9 cellular contexts compared by ENCODE assay signal in the genomic region with DNA sequence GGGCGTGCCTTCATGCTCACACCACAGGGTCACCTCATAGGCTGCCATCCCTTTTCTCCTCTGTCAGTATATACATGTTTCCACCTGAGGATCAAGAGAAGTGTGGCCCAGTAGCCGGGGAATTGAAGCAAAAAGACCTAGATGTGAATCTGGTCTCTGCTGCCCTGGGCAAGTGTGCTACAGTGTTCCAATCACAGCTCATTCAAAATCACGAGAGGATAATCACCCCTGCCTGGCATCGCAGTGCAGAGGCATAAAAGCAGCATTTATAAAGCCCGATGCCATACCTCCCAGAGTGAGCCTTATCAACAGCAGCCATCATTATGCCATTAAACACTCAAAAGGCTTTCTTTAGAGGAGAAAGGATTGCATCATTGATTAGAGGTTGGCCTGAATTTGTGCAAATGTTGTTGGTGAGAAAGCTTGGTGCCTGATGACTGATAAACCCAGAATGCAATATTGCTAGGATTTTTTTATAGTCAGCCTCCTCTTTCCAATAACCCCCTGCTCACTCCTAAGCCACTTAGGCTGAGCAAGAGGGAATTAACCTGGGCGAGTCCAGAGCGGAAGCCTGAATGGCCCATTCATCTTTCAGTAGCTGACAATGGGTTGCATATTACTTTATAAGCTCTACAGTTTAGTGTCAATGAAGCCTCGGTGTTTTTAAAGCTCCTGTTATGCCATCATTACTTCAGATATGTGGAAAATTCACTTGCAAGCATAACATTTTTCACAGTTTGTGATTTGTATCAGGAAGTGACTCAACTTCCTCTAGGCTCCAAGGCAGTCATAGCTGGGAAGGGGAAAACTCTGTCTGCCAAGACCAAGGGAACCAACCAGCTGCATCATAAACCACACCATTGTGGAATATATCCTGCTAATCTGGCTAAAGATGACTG.
A peak's percentile ranks its signal among the peaks of the same experiment; 100 is the strongest.
DNase-seq lines count a peak whose midpoint lies in the region; ATAC-seq and TF ChIP-seq lines count a peak whose summit lies in the region.
"Had no signal": no experiment of that assay in that cellular context is flagged by ENCODE, and none has a peak within 500 bp of the region (broad histone marks: within the 10 kb centered on the region; RNA-seq: fewer than 3 reads in every experiment).

No MANE protein-coding gene starts in this region.

- H3K27me3 ChIP-seq in SJSA1 (replicated peaks) (no peaks in the 10 kb centered on the region), gastroesophageal sphincter (peaks cover 24% of the 10 kb centered on the region), spleen (replicated peaks in 1 of 7) (peaks cover 0 to 14% (median 0%) of the 10 kb centered on the region in 7 donors)

- TF ChIP-seq POLR2A in gastroesophageal sphincter (IDR thresholded peaks at IDR 0.05) (no peak), spleen (IDR thresholded peaks at IDR 0.05) (no peak)

- ATAC-seq in gastroesophageal sphincter (peak; percentile 80), HG03521 (IDR thresholded peaks at IDR 0.05; ENCODE audit: unreplicated experiment) (no peak)

- H3K4me1 ChIP-seq in SJSA1 (replicated peaks) (peaks cover 46% of the 10 kb centered on the region), gastroesophageal sphincter (peaks cover 0 to 10% (median 8%) of the 10 kb centered on the region in 3 donors), spleen (peaks cover 0 to 34% (median 21%) of the 10 kb centered on the region in 6 donors)

- H3K27ac ChIP-seq in SJSA1 (peak overlapping the region; percentile 71), gastroesophageal sphincter (peak overlapping the region in 3 of 4 donors; percentile 57 to 80 (median 65)), spleen (peak overlapping the region in 7 of 8 donors; percentile 4 to 76 (median 58))

- in situ Hi-C loops in GM13976 (cut with MboI; ENCODE audit: low sequenced_read_pairs, unreplicated experiment), result no loop called here

- TF ChIP-seq CTCF in gastroesophageal sphincter (IDR thresholded peaks at IDR 0.05) (no peak), spleen (IDR thresholded peaks at IDR 0.05 in 8 of 11, conservative IDR thresholded peaks at IDR 0.05 in 3 of 11) (no peak), GM13976 (IDR thresholded peaks at IDR 0.05; ENCODE audit: borderline replicate concordance, control extremely low read depth, extremely low read depth, insufficient read depth, missing control alignments) (no peak)

- intact Hi-C loops in spleen (cut with DNase I; ENCODE audit: low total_unique reads), result no loop called here

- DNase-seq in HPDE6-E6E7 (ENCODE audit: extremely low spot score) (peak; percentile 66), SJSA1 (ENCODE audit: low read depth in 1 of 2, low spot score in 2 of 2) (peak; percentile 62 to 67), spleen (no peak), epidermal melanocyte (ENCODE audit: insufficient read length, low spot score) (no peak), DMS 273 treated with DMSO at 0.1 percent for 48 hours (lab: John Stamatoyannopoulos, UW) (no peak), GM13976 (ENCODE audit: low spot score) (no peak)
- DNase-seq: nucleus accumbens had no signal

- H3K9me3 ChIP-seq in SJSA1 (replicated peaks) (no peaks in the 10 kb centered on the region), gastroesophageal sphincter (no peaks in the 10 kb centered on the region), spleen (no peaks in the 10 kb centered on the region)

- no peaks in the 10 kb centered on the region for H3K36me3 ChIP-seq in SJSA1
- H3K36me3 ChIP-seq in gastroesophageal sphincter, result no peaks in the 10 kb centered on the region
- no peaks in the 10 kb centered on the region for H3K36me3 ChIP-seq in spleen

- H3K4me3 ChIP-seq in SJSA1 (no peak overlapping the region), gastroesophageal sphincter (no peak overlapping the region), spleen (no peak overlapping the region)

- no peak for TF ChIP-seq EP300 in gastroesophageal sphincter (IDR thresholded peaks at IDR 0.05)

- 60 to 65% methylated on average over 3 to 6 of the region's 8 CpGs for WGBS in gastroesophageal sphincter (ENCODE audit: low coverage in 1 of 2), 2 donors
- 53 to 65% (median 56%) methylated on average over 8 of the region's 8 CpGs for WGBS in spleen, 5 donors

Comparison
In these comparisons a context has a peak if more than half of its experiments do, and no peak if none do; other contexts are left out.
1. DNase-seq: peak in HPDE6-E6E7 (single experiment) and SJSA1 (2 of 2); none in spleen (single experiment), epidermal melanocyte (single experiment), DMS 273 treated with DMSO at 0.1 percent for 48 hours (single experiment) and GM13976 (single experiment).
2. Peak in every context shown above with its lines, with median percentiles within 50 percentile points of each other: H3K27ac ChIP-seq.